ENCODE assay signal across 8 cellular contexts in the genomic region with DNA sequence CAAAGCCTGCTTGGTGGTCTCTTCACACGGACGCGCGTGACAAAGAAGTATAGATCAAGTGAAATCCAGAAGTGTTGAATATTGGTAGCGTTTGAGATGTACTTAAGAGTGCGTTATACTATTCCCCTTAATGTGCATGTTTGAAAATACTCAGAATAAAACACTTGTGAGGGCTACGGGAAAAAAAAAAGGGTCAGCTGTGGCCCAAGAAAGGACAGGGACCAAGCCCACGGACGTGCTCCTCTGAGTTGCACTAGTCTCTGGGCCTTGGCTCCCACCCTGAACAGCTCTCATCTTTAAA. TPM values are rescaled to one million over a fixed set of nuclear protein-coding genes. Genes with fewer than 3 reads are reported as not detected.
DNase-seq lines count a peak whose midpoint lies in the region; ATAC-seq and TF ChIP-seq lines count a peak whose summit lies in the region.

No MANE protein-coding gene starts in this region.

- H3K18ac ChIP-seq in trophoblast cell (ENCODE audit: low read length) = peak overlapping the region; percentile 22

- DNase-seq in PC-3 = no peak
- DNase-seq in epithelial cell of proximal tubule (ENCODE audit: low read depth) = no peak
- DNase-seq in trophoblast cell = no peak
- no peak for DNase-seq in GM03348 (ENCODE audit: low spot score)
- DNase-seq in inferior parietal cortex (ENCODE audit: extremely low spot score) = no peak

- H3K4me2 ChIP-seq in DOHH2 (ENCODE audit: low read length) (peak overlapping the region; percentile 66), PC-3 (ENCODE audit: low read length) (peak overlapping the region; percentile 95), trophoblast cell (ENCODE audit: low read length) (peak overlapping the region; percentile 87)

- intact Hi-C loops in PC-3 (cut with micrococcal nuclease) = no loop called here

- peak overlapping the region; percentile 36 for H4K91ac ChIP-seq in trophoblast cell (ENCODE audit: low read depth, low read length)

- H4K20me1 ChIP-seq in DOHH2 (ENCODE audit: control insufficient read depth, insufficient read depth, low read depth, low read length) (no peaks in the 10 kb centered on the region), PC-3 (ENCODE audit: low read length) (no peaks in the 10 kb centered on the region)

- H3K9me3 ChIP-seq in DOHH2 (ENCODE audit: control insufficient read depth, insufficient read depth, low read length) (no peaks in the 10 kb centered on the region), PC-3 (ENCODE audit: low read length) (no peaks in the 10 kb centered on the region), trophoblast cell (ENCODE audit: insufficient read depth, low read depth, low read length) (no peaks in the 10 kb centered on the region)

- H3F3A ChIP-seq in DOHH2 (ENCODE audit: control insufficient read depth, insufficient read depth) (peaks cover 7% of the 10 kb centered on the region; the same call in 1 of the 2 replicates), PC-3 (ENCODE audit: low read length, unreplicated experiment) (no peaks in the 10 kb centered on the region)

- CTCF ChIA-PET in PC-3 (lab: Charles Lee) = no interaction called here

- no peak overlapping the region for H2AK5ac ChIP-seq in trophoblast cell (ENCODE audit: low read length)

- peak overlapping the region; percentile 86 for H2AFZ ChIP-seq in PC-3 (ENCODE audit: low read length)
- peak overlapping the region; percentile 26 for H2AFZ ChIP-seq in trophoblast cell (ENCODE audit: insufficient read depth, low read length, poor library complexity)

- H3K4me1 ChIP-seq in DOHH2 (ENCODE audit: control insufficient read depth, low read length) (peaks cover 10% of the 10 kb centered on the region), PC-3 (ENCODE audit: insufficient read depth, low read length) (peaks cover 4% of the 10 kb centered on the region; the same call in 1 of the 2 replicates), trophoblast cell (ENCODE audit: control insufficient read depth in 1 of 2, insufficient read depth in 2 of 2, low read length in 2 of 2) (peaks cover 3 to 4% of the 10 kb centered on the region in 2 experiments)

- peak overlapping the region; percentile 93 for H4K8ac ChIP-seq in trophoblast cell (ENCODE audit: low read depth, low read length)

- H3K14ac ChIP-seq in trophoblast cell (ENCODE audit: low read length) = peak overlapping the region; percentile 16

- H3K27ac ChIP-seq in DOHH2 (ENCODE audit: low read depth, low read length) (peak overlapping the region; percentile 53), PC-3 (ENCODE audit: low read length) (peak overlapping the region; percentile 58), trophoblast cell (ENCODE audit: low read depth, low read length) (peak overlapping the region; percentile 73)

- peak overlapping the region; percentile 21 for H2BK120ac ChIP-seq in trophoblast cell (ENCODE audit: insufficient read depth, low read length, poor library complexity)

- H2BK5ac ChIP-seq in trophoblast cell (ENCODE audit: low read depth, low read length, poor library complexity) = peak overlapping the region; percentile 17

- peak overlapping the region; percentile 81 for H3K9ac ChIP-seq in PC-3 (ENCODE audit: low read length)
- peak overlapping the region; percentile 91 for H3K9ac ChIP-seq in trophoblast cell (ENCODE audit: low read length)

- POLR2A ChIA-PET in PC-3 (lab: Charles Lee; ENCODE audit: unreplicated experiment) = no interaction called here

- H3K36me3 ChIP-seq in DOHH2 (ENCODE audit: control insufficient read depth, low read length) = peaks cover 29% of the 10 kb centered on the region
- peaks cover 6% of the 10 kb centered on the region; the same call in 1 of the 2 replicates for H3K36me3 ChIP-seq in PC-3 (ENCODE audit: low read depth, low read length)
- H3K36me3 ChIP-seq in trophoblast cell (ENCODE audit: control insufficient read depth in 1 of 2, insufficient read depth in 2 of 2, low read length in 2 of 2) = peaks cover 25 to 28% of the 10 kb centered on the region in 2 experiments

- H2BK12ac ChIP-seq in trophoblast cell (ENCODE audit: low read length) = no peak overlapping the region

- H3K9me2 ChIP-seq in DOHH2 (replicated peaks; ENCODE audit: control insufficient read depth, low read length) (no peaks in the 10 kb centered on the region), PC-3 (replicated peaks; ENCODE audit: low read length) (no peaks in the 10 kb centered on the region)

- no peak for TF ChIP-seq CTCF in DOHH2 (IDR thresholded peaks at IDR 0.05; ENCODE audit: low read depth, low read length, poor library complexity, severe bottlenecking)
- TF ChIP-seq CTCF in PC-3 (conservative IDR thresholded peaks at IDR 0.05; ENCODE audit: low read depth, low read length) = no peak
- no peak for TF ChIP-seq CTCF in epithelial cell of proximal tubule (conservative IDR thresholded peaks at IDR 0.05; ENCODE audit: low read depth, low read length)

- H3K4me3 ChIP-seq in DOHH2 (ENCODE audit: low read length) = peak overlapping the region; percentile 84
- peak overlapping the region; percentile 98 for H3K4me3 ChIP-seq in PC-3 (ENCODE audit: low read length)
- peak overlapping the region; percentile 100 for H3K4me3 ChIP-seq in epithelial cell of proximal tubule (ENCODE audit: low read depth, low read length)
- H3K4me3 ChIP-seq in trophoblast cell (ENCODE audit: low read depth, low read length) = peak overlapping the region; percentile 72

- H3K79me1 ChIP-seq in trophoblast cell (ENCODE audit: low read length) = peaks cover 2% of the 10 kb centered on the region

- BruUV-seq in PC-3 (replicated peaks; lab: Mats Ljungman, UMichigan) = TSS peak; percentile 99

- H4K12ac ChIP-seq in trophoblast cell (ENCODE audit: low read depth, low read length) = peak overlapping the region; percentile 71

- H3K27me3 ChIP-seq in DOHH2 (ENCODE audit: control insufficient read depth, low read length) (no peaks in the 10 kb centered on the region), PC-3 (ENCODE audit: low read length) (no peaks in the 10 kb centered on the region), trophoblast cell (ENCODE audit: insufficient read depth, low read length) (no peaks in the 10 kb centered on the region)

- no CpG with 5 or more reads among the region's 9 CpGs for WGBS in trophoblast cell (ENCODE audit: extremely low coverage, insufficient coverage, insufficient read length)

- ATAC-seq in PC-3 (no peak), GM18520 (IDR thresholded peaks at IDR 0.05; ENCODE audit: unreplicated experiment) (no peak), GM19351 (IDR thresholded peaks at IDR 0.05; ENCODE audit: unreplicated experiment) (no peak)

- no peak overlapping the region for H3K23ac ChIP-seq in trophoblast cell (ENCODE audit: low read length)

- H3K4ac ChIP-seq in trophoblast cell (ENCODE audit: low read depth, low read length) = no peak overlapping the region

- H3K79me2 ChIP-seq in DOHH2 (ENCODE audit: control insufficient read depth, low read length) = peaks cover 14% of the 10 kb centered on the region
- H3K79me2 ChIP-seq in PC-3 (ENCODE audit: low read length) = peaks cover 10% of the 10 kb centered on the region
- peaks cover 6% of the 10 kb centered on the region for H3K79me2 ChIP-seq in trophoblast cell (ENCODE audit: control insufficient read depth, insufficient read depth, low read length, poor library complexity)

RNA-seq across cellular contexts. Expression of gene RBM42, which starts 0.6 kb away (rescaled TPM):
- total RNA-seq in PC-3 (2014; rRNA removed) = 81.6 and 126 TPM in 2 replicates
- total RNA-seq in epithelial cell of proximal tubule = 114 and 116 TPM in 2 replicates
- 46.9 and 47.8 TPM in 2 replicates for polyA plus RNA-seq in trophoblast cell (2013)

RNA-seq across cellular contexts. Expression of gene ETV2, which starts 13.3 kb away (rescaled TPM):
- total RNA-seq in PC-3 (2014; rRNA removed) (0.36 TPM in 1 of 2 replicates, not detected in the other), epithelial cell of proximal tubule (0.35 TPM in 1 of 2 replicates, not detected in the other)
- 1.0 and 1.2 TPM in 2 replicates for polyA plus RNA-seq in trophoblast cell (2013)

RNA-seq across cellular contexts. Expression of gene HAUS5, which starts 15.7 kb away (rescaled TPM):
- 25.9 and 26.4 TPM in 2 replicates for total RNA-seq in PC-3 (2014; rRNA removed)
- total RNA-seq in epithelial cell of proximal tubule = 19.2 and 19.7 TPM in 2 replicates
- 9.8 and 9.9 TPM in 2 replicates for polyA plus RNA-seq in trophoblast cell (2013)

RNA-seq across cellular contexts. Expression of gene COX6B1, which starts 19.9 kb away (rescaled TPM):
- 405 and 563 TPM in 2 replicates for total RNA-seq in PC-3 (2014; rRNA removed)
- total RNA-seq in epithelial cell of proximal tubule = 496 and 575 TPM in 2 replicates
- polyA plus RNA-seq in trophoblast cell (2013) = 634 and 650 TPM in 2 replicates

RNA-seq across cellular contexts. Expression of gene UPK1A, which starts 38.1 kb away (rescaled TPM):
- not detected in 2 replicates for total RNA-seq in PC-3 (2014; rRNA removed)
- total RNA-seq in epithelial cell of proximal tubule = not detected in 2 replicates
- 0.16 and 0.17 TPM in 2 replicates for polyA plus RNA-seq in trophoblast cell (2013)
